13 cellular contexts compared by ENCODE assay signal in the genomic region with DNA sequence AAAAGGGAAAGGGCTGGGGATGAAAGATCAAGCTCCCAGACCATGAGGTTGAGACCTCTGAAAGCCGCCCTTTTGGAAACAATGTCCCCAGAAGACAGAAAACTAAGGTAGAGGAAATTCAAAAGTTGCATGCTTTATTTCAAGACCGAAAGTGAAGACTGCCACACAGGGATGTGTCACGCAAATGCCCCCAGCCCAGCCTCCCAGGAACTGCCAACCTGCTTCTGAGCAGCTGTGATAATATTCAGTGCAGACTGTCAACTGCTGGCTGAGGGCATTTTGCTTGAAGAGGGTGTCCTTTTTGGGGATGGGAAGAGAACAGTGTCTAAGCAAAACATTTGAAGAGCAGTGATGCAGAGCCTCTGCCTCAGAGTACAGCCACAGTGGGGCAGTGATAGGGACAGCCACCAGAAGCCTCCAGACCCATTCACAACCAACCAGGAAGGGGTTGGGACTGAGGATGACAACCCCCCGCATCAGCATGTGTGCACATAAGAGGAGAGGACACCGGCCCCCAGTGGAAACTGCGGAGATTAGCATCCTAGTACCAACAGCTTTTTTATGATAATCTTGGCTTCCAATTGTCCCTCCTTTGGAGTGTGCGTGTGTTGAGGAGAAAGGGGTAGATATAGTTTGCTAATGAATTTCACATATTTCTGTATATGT. TPM values are rescaled to one million over a fixed set of nuclear protein-coding genes. Genes with fewer than 3 reads are reported as not detected.
DNase-seq lines count a peak whose midpoint lies in the region; ATAC-seq and TF ChIP-seq lines count a peak whose summit lies in the region.
"Had no signal": no experiment of that assay in that cellular context is flagged by ENCODE, and none has a peak within 500 bp of the region (broad histone marks: within the 10 kb centered on the region; RNA-seq: fewer than 3 reads in every experiment).

No MANE protein-coding gene starts in this region.

- no peaks in the 10 kb centered on the region for H3K36me3 Mint-ChIP-seq in activated naive CD4-positive, alpha-beta T cell treated with anti-CD3 and anti-CD28 coated beads for 36 hours (ENCODE audit: low read depth)
- no peaks in the 10 kb centered on the region for H3K36me3 Mint-ChIP-seq in activated naive CD4-positive, alpha-beta T cell treated with anti-CD3 and anti-CD28 coated beads, Interleukin-2, amount 50 U/mL, for 72 hours
- H3K36me3 Mint-ChIP-seq in WTC11 (no peaks in the 10 kb centered on the region), progenitor cell of endocrine pancreas (ENCODE audit: insufficient read depth) (no peaks in the 10 kb centered on the region)
- H3K36me3 Mint-ChIP-seq in stimulated activated memory B cell treated with anti-CD40 and anti-IgM and Interleukin-4, amounts not matched to agents 10 μg/mL and 1 μg/mL and 100 μg/mL, for 72 hours = no peaks in the 10 kb centered on the region

- no peak for ATAC-seq in activated naive CD4-positive, alpha-beta T cell treated with anti-CD3 and anti-CD28 coated beads, Interleukin-2, amount 50 U/mL, for 72 hours
- peak; percentile 76 for ATAC-seq in WTC11
- ATAC-seq in stimulated activated memory B cell treated with anti-CD40 and anti-IgM and Interleukin-4, amounts not matched to agents 10 μg/mL and 1 μg/mL and 100 μg/mL, for 72 hours = peak; percentile 31
- ATAC-seq in HG03196 (IDR thresholded peaks at IDR 0.05; ENCODE audit: unreplicated experiment) = no peak

- no peak overlapping the region for H3K4me3 Mint-ChIP-seq in activated naive CD4-positive, alpha-beta T cell treated with anti-CD3 and anti-CD28 coated beads for 36 hours
- no peak overlapping the region for H3K4me3 Mint-ChIP-seq in WTC11
- no peak overlapping the region for H3K4me3 Mint-ChIP-seq in stimulated activated memory B cell treated with anti-CD40 and anti-IgM and Interleukin-4, amounts not matched to agents 10 μg/mL and 1 μg/mL and 100 μg/mL, for 72 hours
- no peak overlapping the region for H3K4me3 Mint-ChIP-seq in progenitor cell of endocrine pancreas (ENCODE audit: low read depth)
- H3K4me3 Mint-ChIP-seq: activated CD4-positive, alpha-beta T cell treated with anti-CD3 and anti-CD28 coated beads, Interleukin-2, amount 10 ng/mL, durations not matched to agents 24 days and 14 days had no signal

- CTCF ChIA-PET in activated naive CD4-positive, alpha-beta T cell treated with anti-CD3 and anti-CD28 coated beads for 36 hours (lab: Charles Lee) = no interaction called here
- CTCF ChIA-PET in WTC11 (lab: Charles Lee) = interaction anchor here (0.8 to 1.3 kb wide), 2 partner anchors 16 to 27 kb away, joined by 3 to 6 read pairs; no protein-coding TSS in a partner anchor

- H3K9me3 Mint-ChIP-seq in activated naive CD4-positive, alpha-beta T cell treated with anti-CD3 and anti-CD28 coated beads for 36 hours = no peaks in the 10 kb centered on the region
- no peaks in the 10 kb centered on the region for H3K9me3 Mint-ChIP-seq in activated naive CD4-positive, alpha-beta T cell treated with anti-CD3 and anti-CD28 coated beads, Interleukin-2, amount 50 U/mL, for 72 hours
- H3K9me3 Mint-ChIP-seq in WTC11 (no peaks in the 10 kb centered on the region), progenitor cell of endocrine pancreas (ENCODE audit: low read depth) (no peaks in the 10 kb centered on the region)
- no peaks in the 10 kb centered on the region for H3K9me3 Mint-ChIP-seq in stimulated activated memory B cell treated with anti-CD40 and anti-IgM and Interleukin-4, amounts not matched to agents 10 μg/mL and 1 μg/mL and 100 μg/mL, for 72 hours
- H3K9me3 Mint-ChIP-seq: activated CD4-positive, alpha-beta T cell treated with anti-CD3 and anti-CD28 coated beads, Interleukin-2, amount 10 ng/mL, durations not matched to agents 24 days and 14 days had no signal

- H3K27ac Mint-ChIP-seq in activated naive CD4-positive, alpha-beta T cell treated with anti-CD3 and anti-CD28 coated beads for 36 hours = no peak overlapping the region
- H3K27ac Mint-ChIP-seq in activated naive CD4-positive, alpha-beta T cell treated with anti-CD3 and anti-CD28 coated beads, Interleukin-2, amount 50 U/mL, for 72 hours = no peak overlapping the region
- H3K27ac Mint-ChIP-seq in WTC11 = no peak overlapping the region
- no peak overlapping the region for H3K27ac Mint-ChIP-seq in stimulated activated memory B cell treated with anti-CD40 and anti-IgM and Interleukin-4, amounts not matched to agents 10 μg/mL and 1 μg/mL and 100 μg/mL, for 72 hours
- no peak overlapping the region for H3K27ac Mint-ChIP-seq in progenitor cell of endocrine pancreas
- H3K27ac Mint-ChIP-seq: activated CD4-positive, alpha-beta T cell treated with anti-CD3 and anti-CD28 coated beads, Interleukin-2, amount 10 ng/mL, durations not matched to agents 24 days and 14 days had no signal

- POLR2A ChIA-PET in WTC11 (lab: Charles Lee) = interaction anchor here (0.5 kb wide), 1 partner anchor 12 kb away, joined by 3 read pairs; no protein-coding TSS in a partner anchor

- intact Hi-C loops in activated naive CD4-positive, alpha-beta T cell treated with anti-CD3 and anti-CD28 coated beads for 36 hours (cut with micrococcal nuclease) = no loop called here

- H3K4me1 Mint-ChIP-seq in activated naive CD4-positive, alpha-beta T cell treated with anti-CD3 and anti-CD28 coated beads for 36 hours (ENCODE audit: low read depth) = peaks cover 4% of the 10 kb centered on the region
- H3K4me1 Mint-ChIP-seq in WTC11 (peaks cover 19% of the 10 kb centered on the region), progenitor cell of endocrine pancreas (ENCODE audit: low read depth) (no peaks in the 10 kb centered on the region)
- peaks cover 7% of the 10 kb centered on the region for H3K4me1 Mint-ChIP-seq in stimulated activated memory B cell treated with anti-CD40 and anti-IgM and Interleukin-4, amounts not matched to agents 10 μg/mL and 1 μg/mL and 100 μg/mL, for 72 hours
- H3K4me1 Mint-ChIP-seq: activated CD4-positive, alpha-beta T cell treated with anti-CD3 and anti-CD28 coated beads, Interleukin-2, amount 10 ng/mL, durations not matched to agents 24 days and 14 days had no signal

- H3K27me3 Mint-ChIP-seq in activated naive CD4-positive, alpha-beta T cell treated with anti-CD3 and anti-CD28 coated beads for 36 hours (ENCODE audit: low read depth) = peaks cover 3% of the 10 kb centered on the region
- H3K27me3 Mint-ChIP-seq in WTC11 (ENCODE audit: low read depth) = no peaks in the 10 kb centered on the region
- no peaks in the 10 kb centered on the region for H3K27me3 Mint-ChIP-seq in stimulated activated memory B cell treated with anti-CD40 and anti-IgM and Interleukin-4, amounts not matched to agents 10 μg/mL and 1 μg/mL and 100 μg/mL, for 72 hours
- peaks cover 13% of the 10 kb centered on the region for H3K27me3 Mint-ChIP-seq in progenitor cell of endocrine pancreas

- DNase-seq in activated naive CD4-positive, alpha-beta T cell treated with anti-CD3 and anti-CD28 coated beads for 36 hours = peak; percentile 23
- no peak for DNase-seq in activated naive CD4-positive, alpha-beta T cell treated with anti-CD3 and anti-CD28 coated beads, Interleukin-2, amount 50 U/mL, for 72 hours (ENCODE audit: low spot score in 2 of 2)
- DNase-seq in NCI-H146 (lab: John Stamatoyannopoulos, UW) = peak; percentile 62
- DNase-seq in WTC11 (ENCODE audit: low spot score) = peak; percentile 20
- no peak for DNase-seq in progenitor cell of endocrine pancreas (ENCODE audit: low spot score, unreplicated experiment)
- DNase-seq in activated CD4-positive, alpha-beta T cell treated with anti-CD3 and anti-CD28 coated beads for 1 hour = no peak
- DNase-seq: activated CD4-positive, alpha-beta T cell treated with anti-CD3 and anti-CD28 coated beads, Interleukin-2, amount 10 ng/mL, durations not matched to agents 24 days and 14 days; anterior cingulate cortex; MV-4-11; NCI-H446 treated with DMSO at 0.1 percent for 48 hours; substantia nigra had no signal

- TF ChIP-seq CTCF in WTC11 (IDR thresholded peaks at IDR 0.05) = no peak
- no peak for TF ChIP-seq CTCF in progenitor cell of endocrine pancreas (IDR thresholded peaks at IDR 0.05; ENCODE audit: unreplicated experiment)

TF ChIP-seq in WTC11, 78 proteins besides CTCF, POLR2A, EP300 and RAD21 (continues in another document):
- no peak for TF ChIP-seq ZNF219 (CRISPR knock-in tag; IDR thresholded peaks at IDR 0.05; ENCODE audit: borderline replicate concordance)
- TF ChIP-seq, protein P1, sequence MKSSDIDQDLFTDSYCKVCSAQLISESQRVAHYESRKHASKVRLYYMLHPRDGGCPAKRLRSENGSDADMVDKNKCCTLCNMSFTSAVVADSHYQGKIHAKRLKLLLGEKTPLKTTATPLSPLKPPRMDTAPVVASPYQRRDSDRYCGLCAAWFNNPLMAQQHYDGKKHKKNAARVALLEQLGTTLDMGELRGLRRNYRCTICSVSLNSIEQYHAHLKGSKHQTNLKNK (CRISPR knock-in tag; IDR thresholded peaks at IDR 0.05) = no peak
- TF ChIP-seq, protein P2, sequence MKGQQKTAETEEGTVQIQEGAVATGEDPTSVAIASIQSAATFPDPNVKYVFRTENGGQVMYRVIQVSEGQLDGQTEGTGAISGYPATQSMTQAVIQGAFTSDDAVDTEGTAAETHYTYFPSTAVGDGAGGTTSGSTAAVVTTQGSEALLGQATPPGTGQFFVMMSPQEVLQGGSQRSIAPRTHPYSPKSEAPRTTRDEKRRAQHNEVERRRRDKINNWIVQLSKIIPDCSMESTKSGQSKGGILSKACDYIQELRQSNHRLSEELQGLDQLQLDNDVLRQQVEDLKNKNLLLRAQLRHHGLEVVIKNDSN (CRISPR knock-in tag; IDR thresholded peaks at IDR 0.05) = no peak
- no peak for TF ChIP-seq JUN (CRISPR knock-in tag; IDR thresholded peaks at IDR 0.05)
- TF ChIP-seq, protein P3, sequence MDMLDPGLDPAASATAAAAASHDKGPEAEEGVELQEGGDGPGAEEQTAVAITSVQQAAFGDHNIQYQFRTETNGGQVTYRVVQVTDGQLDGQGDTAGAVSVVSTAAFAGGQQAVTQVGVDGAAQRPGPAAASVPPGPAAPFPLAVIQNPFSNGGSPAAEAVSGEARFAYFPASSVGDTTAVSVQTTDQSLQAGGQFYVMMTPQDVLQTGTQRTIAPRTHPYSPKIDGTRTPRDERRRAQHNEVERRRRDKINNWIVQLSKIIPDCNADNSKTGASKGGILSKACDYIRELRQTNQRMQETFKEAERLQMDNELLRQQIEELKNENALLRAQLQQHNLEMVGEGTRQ (CRISPR knock-in tag; IDR thresholded peaks at IDR 0.05) = no peak

RNA-seq across cellular contexts. Expression of a gene that starts 34.7 kb away (rescaled TPM):
- 10 to 100 TPM; 12.5 to 12.9 TPM for total RNA-seq in activated naive CD4-positive, alpha-beta T cell treated with anti-CD3 and anti-CD28 coated beads for 36 hours
- 10 to 100 TPM; 13.0 to 24.0 TPM for total RNA-seq in activated naive CD4-positive, alpha-beta T cell treated with anti-CD3 and anti-CD28 coated beads, Interleukin-2, amount 50 U/mL, for 72 hours
- total RNA-seq in WTC11 (2021) = 66.8 to 68.6 TPM (median 68.5 TPM) in 3 replicates
- total RNA-seq in progenitor cell of endocrine pancreas = 25.5 and 28.0 TPM in 2 replicates

Comparison
In these comparisons a context has a peak if more than half of its experiments do, and no peak if none do; other contexts are left out.
1. DNase-seq: peak in activated naive CD4-positive, alpha-beta T cell treated with anti-CD3 and anti-CD28 coated beads for 36 hours (single experiment), NCI-H146 (single experiment) and WTC11 (single experiment); none in activated naive CD4-positive, alpha-beta T cell treated with anti-CD3 and anti-CD28 coated beads, Interleukin-2, amount 50 U/mL, for 72 hours (0 of 2), progenitor cell of endocrine pancreas (single experiment) and activated CD4-positive, alpha-beta T cell treated with anti-CD3 and anti-CD28 coated beads for 1 hour (single experiment).
2. ATAC-seq: peak in WTC11 (single experiment) and stimulated activated memory B cell treated with anti-CD40 and anti-IgM and Interleukin-4, amounts not matched to agents 10 μg/mL and 1 μg/mL and 100 μg/mL, for 72 hours (single experiment); none in activated naive CD4-positive, alpha-beta T cell treated with anti-CD3 and anti-CD28 coated beads, Interleukin-2, amount 50 U/mL, for 72 hours (0 of 2) and HG03196 (single experiment).